ENCODE assay signal across 1 cellular context in genomic region chr10:30422981-30423654, GRCh38.
TF ChIP-seq lines count a peak whose summit lies in the region.

No MANE protein-coding gene starts in this region.

TF ChIP-seq in K562, 482 proteins besides CTCF, POLR2A, EP300 and RAD21 (continued from another document):
- TF ChIP-seq CTBP1 (IDR thresholded peaks at IDR 0.05; ENCODE audit: borderline replicate concordance) (peak; percentile 46; the same call in 1 of the 2 replicates), HEY1 (CRISPR knock-in tag; IDR thresholded peaks at IDR 0.05; ENCODE audit: borderline replicate concordance) (no peak), ETV1 (tag; conservative IDR thresholded peaks at IDR 0.05; ENCODE audit: low read depth) (0 out of 2 replicates have a peak, but pooled peaks have one; percentile 22), NR2C2 (CRISPR knock-in tag; IDR thresholded peaks at IDR 0.05) (no peak), NR2C2 (tag; IDR thresholded peaks at IDR 0.05) (0 out of 2 replicates have a peak, but pooled peaks have one; percentile 41), MCM3 (IDR thresholded peaks at IDR 0.05) (no peak), BRF1 (IDR thresholded peaks at IDR 0.05; ENCODE audit: borderline replicate concordance, extremely low read depth, insufficient read length) (no peak), GTF2F1 (IDR thresholded peaks at IDR 0.05; ENCODE audit: low read depth, low read length) (no peak), PHTF2 (CRISPR knock-in tag; IDR thresholded peaks at IDR 0.05) (no peak), TCF7L2 (IDR thresholded peaks at IDR 0.05; ENCODE audit: low read depth, low read length) (no peak), SMAD4 (CRISPR knock-in tag; conservative IDR thresholded peaks at IDR 0.05) (no peak), TCF7 (IDR thresholded peaks at IDR 0.05; ENCODE audit: borderline replicate concordance) (no peak), ARID1B (IDR thresholded peaks at IDR 0.05) (0 out of 2 replicates have a peak, but pooled peaks have one; percentile 6)
